ENCODE assay signal across 1 cellular context in the genomic region with DNA sequence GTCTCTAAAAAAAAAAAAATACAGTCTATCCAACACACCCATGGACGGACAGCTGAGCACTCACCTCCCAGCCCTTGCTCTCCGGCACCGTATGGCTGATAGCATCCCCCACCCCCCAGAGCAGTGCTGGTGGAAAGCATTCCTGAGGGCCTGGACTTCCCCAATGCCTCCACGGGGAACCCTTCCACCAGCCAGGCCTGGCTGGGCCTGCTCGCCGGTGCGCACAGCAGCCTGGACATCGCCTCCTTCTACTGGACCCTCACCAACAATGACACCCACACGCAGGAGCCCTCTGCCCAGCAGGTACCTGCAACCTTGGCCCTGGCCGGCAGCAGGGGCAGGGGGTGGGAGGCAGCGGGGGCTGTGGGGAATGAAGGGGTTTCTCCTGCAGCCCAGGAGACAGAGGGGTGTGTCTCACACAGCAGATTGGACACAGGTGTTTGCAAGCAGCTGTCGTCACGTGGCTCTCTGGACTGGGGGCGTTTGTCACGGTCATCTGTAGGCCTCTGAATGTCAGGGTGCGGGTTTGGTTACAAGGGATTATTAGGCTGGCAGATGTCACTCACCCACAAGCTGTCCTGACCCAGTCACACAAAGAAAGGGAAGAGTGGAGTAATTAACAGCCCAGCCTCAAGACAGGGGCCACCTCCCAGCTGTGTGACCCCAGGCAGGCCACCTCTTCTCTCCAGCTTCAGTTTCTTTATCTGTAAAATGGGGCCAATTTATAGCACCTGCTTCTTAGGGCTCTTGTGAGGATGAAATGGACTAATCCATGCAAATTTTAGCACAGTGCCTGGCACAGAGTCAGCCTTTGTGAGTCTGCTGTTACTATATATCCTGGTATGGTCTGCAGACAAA.
TF ChIP-seq lines count a peak whose summit lies in the region.

No MANE protein-coding gene starts in this region.

TF ChIP-seq in GM23338, 12 proteins besides CTCF, POLR2A, EP300 and RAD21:
- TF ChIP-seq ZNF114 (CRISPR knock-in tag; IDR thresholded peaks at IDR 0.05) (no peak), EZH2 (IDR thresholded peaks at IDR 0.05; ENCODE audit: low read depth, unreplicated experiment) (no peak)
